ENCODE assay signal across 1 cellular context in genomic region chr1:17568014-17568413, GRCh38.
A peak's percentile ranks its signal among the peaks of the same experiment; 100 is the strongest.
TF ChIP-seq lines count a peak whose summit lies in the region.

No MANE protein-coding gene starts in this region.

TF ChIP-seq in HepG2, 621 proteins besides CTCF, POLR2A, EP300 and RAD21:
- TF ChIP-seq SALL2 (CRISPR knock-in tag; IDR thresholded peaks at IDR 0.05): no peak
- TF ChIP-seq ZNF3 (CRISPR knock-in tag; IDR thresholded peaks at IDR 0.05): peak; percentile 90
